Comparison of ENCODE assay signal across 10 cellular contexts in genomic region chr13:112722433-112723250, GRCh38. TPM values are rescaled to one million over a fixed set of nuclear protein-coding genes. Genes with fewer than 3 reads are reported as not detected.
DNase-seq lines count a peak whose midpoint lies in the region; ATAC-seq and TF ChIP-seq lines count a peak whose summit lies in the region.
"Had no signal": no experiment of that assay in that cellular context is flagged by ENCODE, and none has a peak within 500 bp of the region (broad histone marks: within the 10 kb centered on the region; RNA-seq: fewer than 3 reads in every experiment).

No MANE protein-coding gene starts in this region.

- intact Hi-C loops in activated CD8-positive, alpha-beta T cell treated with anti-CD3 and anti-CD28 coated beads for 36 hours (cut with micrococcal nuclease): no loop called here
- intact Hi-C loops in upper lobe of right lung (cut with DNase I): no loop called here

- no peaks in the 10 kb centered on the region for H3K27me3 ChIP-seq in upper lobe of right lung

- no peak for TF ChIP-seq CTCF in activated CD8-positive, alpha-beta T cell treated with anti-CD3 and anti-CD28 coated beads for 36 hours (IDR thresholded peaks at IDR 0.05)
- TF ChIP-seq CTCF in astrocyte of the cerebellum (IDR thresholded peaks at IDR 0.05; ENCODE audit: low read depth, low read length, missing control alignments) (no peak), upper lobe of right lung (IDR thresholded peaks at IDR 0.05) (no peak)

- H3K9me3 ChIP-seq in upper lobe of right lung: no peaks in the 10 kb centered on the region

- H3K27ac Mint-ChIP-seq in activated CD8-positive, alpha-beta T cell treated with anti-CD3 and anti-CD28 coated beads for 36 hours: peak overlapping the region; percentile 23
- H3K27ac Mint-ChIP-seq in activated CD8-positive, alpha-beta T cell treated with anti-CD3 and anti-CD28 coated beads, Interleukin-2, amount 10 ng/mL, durations not matched to agents 7 days and 5 days: no peak overlapping the region

- ATAC-seq in activated CD8-positive, alpha-beta T cell treated with anti-CD3 and anti-CD28 coated beads for 36 hours: no peak
- no peak for ATAC-seq in activated CD8-positive, alpha-beta T cell treated with anti-CD3 and anti-CD28 coated beads, Interleukin-2, amount 10 ng/mL, durations not matched to agents 7 days and 5 days
- ATAC-seq in upper lobe of right lung (peak; percentile 75), GM21526 (IDR thresholded peaks at IDR 0.05; ENCODE audit: low FRiP score, unreplicated experiment) (no peak), GM18502 (IDR thresholded peaks at IDR 0.05; ENCODE audit: poor library complexity, unreplicated experiment) (no peak)

- H3K4me1 ChIP-seq in upper lobe of right lung: peaks cover 69% of the 10 kb centered on the region

- no peaks in the 10 kb centered on the region for H3K36me3 Mint-ChIP-seq in activated CD8-positive, alpha-beta T cell treated with anti-CD3 and anti-CD28 coated beads for 36 hours (ENCODE audit: low read depth)
- no peaks in the 10 kb centered on the region for H3K36me3 Mint-ChIP-seq in activated CD8-positive, alpha-beta T cell treated with anti-CD3 and anti-CD28 coated beads, Interleukin-2, amount 10 ng/mL, durations not matched to agents 7 days and 5 days (ENCODE audit: low read depth)

- POLR2A ChIA-PET in activated CD8-positive, alpha-beta T cell treated with anti-CD3 and anti-CD28 coated beads for 36 hours (lab: Charles Lee): no interaction called here
- POLR2A ChIA-PET in activated CD8-positive, alpha-beta T cell treated with anti-CD3 and anti-CD28 coated beads, Interleukin-2, amount 10 ng/mL, durations not matched to agents 7 days and 5 days (lab: Charles Lee): no interaction called here

- H3K4me3 ChIP-seq in astrocyte of the cerebellum (ENCODE audit: low read depth, low read length): no peak overlapping the region
- no peak overlapping the region for H3K4me3 ChIP-seq in upper lobe of right lung

- H3K27ac ChIP-seq in upper lobe of right lung: peak overlapping the region; percentile 61
- H3K27ac ChIP-seq: HL-60 had no signal

- no peaks in the 10 kb centered on the region for H3K9me3 Mint-ChIP-seq in activated CD8-positive, alpha-beta T cell treated with anti-CD3 and anti-CD28 coated beads for 36 hours
- H3K9me3 Mint-ChIP-seq in activated CD8-positive, alpha-beta T cell treated with anti-CD3 and anti-CD28 coated beads, Interleukin-2, amount 10 ng/mL, durations not matched to agents 7 days and 5 days (ENCODE audit: insufficient read depth): no peaks in the 10 kb centered on the region

- DNase-seq in activated CD8-positive, alpha-beta T cell treated with anti-CD3 and anti-CD28 coated beads for 36 hours: peak; percentile 8
- DNase-seq in activated CD8-positive, alpha-beta T cell treated with anti-CD3 and anti-CD28 coated beads, Interleukin-2, amount 10 ng/mL, durations not matched to agents 7 days and 5 days: no peak
- DNase-seq in astrocyte of the cerebellum (ENCODE audit: low read depth): peak; percentile 19
- peak; percentile 92 for DNase-seq in islet precursor cell
- peak; percentile 81 for DNase-seq in upper lobe of right lung
- DNase-seq in NCI-H82 (lab: John Stamatoyannopoulos, UW): no peak
- DNase-seq: DND-41 had no signal

- in situ Hi-C loops in astrocyte of the cerebellum (cut with HindIII; ENCODE audit: low sequenced_read_pairs): no loop called here

- no peak overlapping the region for H3K4me3 Mint-ChIP-seq in activated CD8-positive, alpha-beta T cell treated with anti-CD3 and anti-CD28 coated beads for 36 hours
- H3K4me3 Mint-ChIP-seq in activated CD8-positive, alpha-beta T cell treated with anti-CD3 and anti-CD28 coated beads, Interleukin-2, amount 10 ng/mL, durations not matched to agents 7 days and 5 days: no peak overlapping the region

- CTCF ChIA-PET in activated CD8-positive, alpha-beta T cell treated with anti-CD3 and anti-CD28 coated beads for 36 hours (lab: Charles Lee): no interaction called here
- CTCF ChIA-PET in activated CD8-positive, alpha-beta T cell treated with anti-CD3 and anti-CD28 coated beads, Interleukin-2, amount 10 ng/mL, durations not matched to agents 7 days and 5 days (lab: Charles Lee): no interaction called here

- H3K36me3 ChIP-seq in upper lobe of right lung: no peaks in the 10 kb centered on the region

- H3K27me3 Mint-ChIP-seq in activated CD8-positive, alpha-beta T cell treated with anti-CD3 and anti-CD28 coated beads for 36 hours: no peaks in the 10 kb centered on the region
- no peaks in the 10 kb centered on the region for H3K27me3 Mint-ChIP-seq in activated CD8-positive, alpha-beta T cell treated with anti-CD3 and anti-CD28 coated beads, Interleukin-2, amount 10 ng/mL, durations not matched to agents 7 days and 5 days (ENCODE audit: low read depth)

- H3K4me1 Mint-ChIP-seq in activated CD8-positive, alpha-beta T cell treated with anti-CD3 and anti-CD28 coated beads for 36 hours (ENCODE audit: low read depth): peaks cover 30% of the 10 kb centered on the region
- H3K4me1 Mint-ChIP-seq in activated CD8-positive, alpha-beta T cell treated with anti-CD3 and anti-CD28 coated beads, Interleukin-2, amount 10 ng/mL, durations not matched to agents 7 days and 5 days (ENCODE audit: low read depth): peaks cover 27% of the 10 kb centered on the region

RNA-seq across cellular contexts. Expression of gene ATP11A, which starts 32.8 kb away (rescaled TPM):
- total RNA-seq in activated CD8-positive, alpha-beta T cell treated with anti-CD3 and anti-CD28 coated beads for 36 hours: 10 to 100 TPM; 28.8 to 30.2 TPM
- total RNA-seq in activated CD8-positive, alpha-beta T cell treated with anti-CD3 and anti-CD28 coated beads, Interleukin-2, amount 10 ng/mL, durations not matched to agents 7 days and 5 days: 10 to 100 TPM; 35.6 to 38.3 TPM
- 377 TPM for total RNA-seq in upper lobe of right lung

Comparison
In these comparisons a context has a peak if more than half of its experiments do, and no peak if none do; other contexts are left out.
1. DNase-seq: peak in activated CD8-positive, alpha-beta T cell treated with anti-CD3 and anti-CD28 coated beads for 36 hours (single experiment), astrocyte of the cerebellum (single experiment), islet precursor cell (single experiment) and upper lobe of right lung (single experiment); none in activated CD8-positive, alpha-beta T cell treated with anti-CD3 and anti-CD28 coated beads, Interleukin-2, amount 10 ng/mL, durations not matched to agents 7 days and 5 days (single experiment) and NCI-H82 (single experiment).